In genomic region chr16:5428932-5429331, GRCh38 we compare ENCODE assay signal across 20 cellular contexts.
A peak's percentile ranks its signal among the peaks of the same experiment; 100 is the strongest.
DNase-seq lines count a peak whose midpoint lies in the region; ATAC-seq and TF ChIP-seq lines count a peak whose summit lies in the region.
"Had no signal": no experiment of that assay in that cellular context is flagged by ENCODE, and none has a peak within 500 bp of the region (broad histone marks: within the 10 kb centered on the region; RNA-seq: fewer than 3 reads in every experiment).

No MANE protein-coding gene starts in this region.

- no peak for ATAC-seq in activated T-cell treated with anti-CD3 and anti-CD28 coated beads, Interleukin-2, amount 50 U/mL, for 72 hours (replicated peaks in 1 of 2)
- no peak for ATAC-seq in HG02938 (IDR thresholded peaks at IDR 0.05; ENCODE audit: unreplicated experiment)
- ATAC-seq: activated T-cell treated with anti-CD3 and anti-CD28 coated beads, Interleukin-2, amount 50 U/mL, for 4 hours; gastroesophageal sphincter; natural killer cell treated with Interleukin-12 subunit alpha and Interleukin-12 subunit beta and Interleukin-15 and Interleukin-18, amount 100 ng/mL, for 72 hours; psoas muscle had no signal

- H3K79me1 ChIP-seq in H9 (ENCODE audit: insufficient read depth, low read depth, low read length, poor library complexity, severe bottlenecking): no peaks in the 10 kb centered on the region

- H3K27ac Mint-ChIP-seq in H9: peak overlapping the region in 2 of 3 experiments; percentile 60 to 77; a peak in 2 of 7 replicates
- no peak overlapping the region for H3K27ac Mint-ChIP-seq in glutamatergic neuron (ENCODE audit: unreplicated experiment)
- H3K27ac Mint-ChIP-seq in type B pancreatic cell: no peak overlapping the region
- H3K27ac Mint-ChIP-seq in activated T-cell treated with anti-CD3 and anti-CD28 coated beads, Interleukin-2, amount 50 U/mL, for 72 hours: no peak overlapping the region
- H3K27ac Mint-ChIP-seq: activated CD4-positive, alpha-beta memory T cell treated with anti-CD3 and anti-CD28 coated beads for 36 hours; activated naive CD8-positive, alpha-beta T cell treated with anti-CD3 and anti-CD28 coated beads for 36 hours; natural killer cell treated with Interleukin-12 subunit alpha and Interleukin-12 subunit beta and Interleukin-15 and Interleukin-18, amount 100 ng/mL, for 72 hours had no signal

- H3K18ac ChIP-seq in H9 (ENCODE audit: insufficient read length, low read depth, low read length): no peak overlapping the region

- no peak overlapping the region for H3K14ac ChIP-seq in H9 (ENCODE audit: insufficient read depth, low read length)

- no peaks in the 10 kb centered on the region for H3K23me2 ChIP-seq in H9 (ENCODE audit: insufficient read length, low read depth, low read length, poor library complexity, severe bottlenecking)

- no peak overlapping the region for H3K9ac ChIP-seq in H9 (ENCODE audit: extremely low read depth, insufficient read length, low read length)

- no peak overlapping the region for H2BK15ac ChIP-seq in H9 (ENCODE audit: low read depth, low read length)

- H3K27me3 Mint-ChIP-seq in H9 (ENCODE audit: low read depth) (no peaks in the 10 kb centered on the region; the same call in 1 of the 2 replicates), glutamatergic neuron (ENCODE audit: unreplicated experiment) (peaks cover 5% of the 10 kb centered on the region), type B pancreatic cell (peaks cover 13% of the 10 kb centered on the region)
- no peaks in the 10 kb centered on the region for H3K27me3 Mint-ChIP-seq in activated T-cell treated with anti-CD3 and anti-CD28 coated beads, Interleukin-2, amount 50 U/mL, for 72 hours (ENCODE audit: low read depth)
- H3K27me3 Mint-ChIP-seq: activated naive CD8-positive, alpha-beta T cell treated with anti-CD3 and anti-CD28 coated beads for 36 hours had no signal

- H2BK120ac ChIP-seq in H9 (ENCODE audit: low read depth, low read length, poor library complexity, severe bottlenecking): no peak overlapping the region

- H3K56ac ChIP-seq in H9 (ENCODE audit: insufficient read length, low read depth, low read length): no peak overlapping the region

- H3K4me3 Mint-ChIP-seq in H9 (no peak overlapping the region), glutamatergic neuron (ENCODE audit: unreplicated experiment) (no peak overlapping the region), type B pancreatic cell (no peak overlapping the region)
- no peak overlapping the region for H3K4me3 Mint-ChIP-seq in activated T-cell treated with anti-CD3 and anti-CD28 coated beads, Interleukin-2, amount 50 U/mL, for 72 hours
- H3K4me3 Mint-ChIP-seq: activated CD4-positive, alpha-beta memory T cell treated with anti-CD3 and anti-CD28 coated beads for 36 hours; activated naive CD8-positive, alpha-beta T cell treated with anti-CD3 and anti-CD28 coated beads for 36 hours; activated T-cell treated with anti-CD3 and anti-CD28 coated beads, Interleukin-2, amount 50 U/mL, for 4 hours; natural killer cell treated with Interleukin-12 subunit alpha and Interleukin-12 subunit beta and Interleukin-15 and Interleukin-18, amount 100 ng/mL, for 72 hours had no signal

- no peak overlapping the region for H2BK12ac ChIP-seq in H9 (ENCODE audit: insufficient read length, low read depth, low read length)

- H3K27ac ChIP-seq in H9 (ENCODE audit: insufficient read length, low read depth, low read length): no peak overlapping the region
- H3K27ac ChIP-seq: brain microvascular endothelial cell, epithelial cell of prostate, gastroesophageal sphincter, psoas muscle, spleen, thoracic aorta had no signal

- no CpG with 5 or more reads among the region's 7 CpGs for WGBS in H9 (ENCODE audit: extremely low coverage, insufficient read length, low lambda C conversion rate)

- no peaks in the 10 kb centered on the region for H4K20me1 ChIP-seq in H9 (ENCODE audit: control insufficient read depth, insufficient read depth, insufficient read length)

- H3K27me3 ChIP-seq in H9 (ENCODE audit: insufficient read depth, low read length): no peaks in the 10 kb centered on the region
- H3K27me3 ChIP-seq: brain microvascular endothelial cell had no signal

- H3K4me1 ChIP-seq in H9 (ENCODE audit: insufficient read depth, low read length): peaks cover 4% of the 10 kb centered on the region; the same call in 1 of the 2 replicates
- H3K4me1 ChIP-seq: gastroesophageal sphincter, psoas muscle, spleen had no signal

- no peak overlapping the region for H4K8ac ChIP-seq in H9 (replicated peaks; ENCODE audit: insufficient read length, low read depth, low read length)

- H4K5ac ChIP-seq in H9 (ENCODE audit: insufficient read length, low read depth, low read length): no peak overlapping the region

- peaks cover 37 to 51% of the 10 kb centered on the region in 2 experiments for H3K4me1 Mint-ChIP-seq in H9
- peaks cover 21% of the 10 kb centered on the region for H3K4me1 Mint-ChIP-seq in glutamatergic neuron (ENCODE audit: low read depth, unreplicated experiment)
- no peaks in the 10 kb centered on the region for H3K4me1 Mint-ChIP-seq in type B pancreatic cell (ENCODE audit: unreplicated experiment)
- no peaks in the 10 kb centered on the region for H3K4me1 Mint-ChIP-seq in activated T-cell treated with anti-CD3 and anti-CD28 coated beads, Interleukin-2, amount 50 U/mL, for 72 hours (ENCODE audit: low read depth)
- H3K4me1 Mint-ChIP-seq: activated naive CD8-positive, alpha-beta T cell treated with anti-CD3 and anti-CD28 coated beads for 36 hours had no signal

- no peak overlapping the region for H2AFZ ChIP-seq in H9 (ENCODE audit: low read length)

- no peak overlapping the region for H3K23ac ChIP-seq in H9 (ENCODE audit: insufficient read length, low read depth, low read length)

- no peak overlapping the region for H2AK5ac ChIP-seq in H9 (ENCODE audit: insufficient read length, low read length)

- H3T11ph ChIP-seq in H9 (ENCODE audit: low read length): no peak overlapping the region

- DNase-seq in H9 (peak; percentile 76), NCI-H82 treated with DMSO at 0.1 percent for 48 hours (lab: John Stamatoyannopoulos, UW; ENCODE audit: unreplicated experiment) (peak; percentile 20), glutamatergic neuron (peak; percentile 33), type B pancreatic cell (ENCODE audit: extremely low spot score, unreplicated experiment) (no peak), Ammon's horn (ENCODE audit: low spot score) (no peak)
- no peak for DNase-seq in activated T-cell treated with anti-CD3 and anti-CD28 coated beads, Interleukin-2, amount 50 U/mL, for 72 hours
- DNase-seq: activated CD4-positive, alpha-beta memory T cell treated with anti-CD3 and anti-CD28 coated beads for 36 hours; activated naive CD8-positive, alpha-beta T cell treated with anti-CD3 and anti-CD28 coated beads for 36 hours; activated T-cell treated with anti-CD3 and anti-CD28 coated beads, Interleukin-2, amount 50 U/mL, for 4 hours; brain microvascular endothelial cell; NCI-H1048; NCI-H2081 treated with DMSO at 0.1 percent for 48 hours; NCI-H524 treated with DMSO at 0.1 percent for 48 hours; psoas muscle; spleen had no signal

- no peak overlapping the region for H2BK5ac ChIP-seq in H9 (ENCODE audit: insufficient read length, low read length)

- H2BK20ac ChIP-seq in H9 (ENCODE audit: low read depth, low read length, poor library complexity, severe bottlenecking): no peak overlapping the region

- H3K9me3 Mint-ChIP-seq in H9 (no peaks in the 10 kb centered on the region), glutamatergic neuron (ENCODE audit: unreplicated experiment) (peaks cover 3% of the 10 kb centered on the region), type B pancreatic cell (no peaks in the 10 kb centered on the region)
- H3K9me3 Mint-ChIP-seq in activated T-cell treated with anti-CD3 and anti-CD28 coated beads, Interleukin-2, amount 50 U/mL, for 72 hours: no peaks in the 10 kb centered on the region
- H3K9me3 Mint-ChIP-seq: activated CD4-positive, alpha-beta memory T cell treated with anti-CD3 and anti-CD28 coated beads for 36 hours; activated naive CD8-positive, alpha-beta T cell treated with anti-CD3 and anti-CD28 coated beads for 36 hours; activated T-cell treated with anti-CD3 and anti-CD28 coated beads, Interleukin-2, amount 50 U/mL, for 4 hours; natural killer cell treated with Interleukin-12 subunit alpha and Interleukin-12 subunit beta and Interleukin-15 and Interleukin-18, amount 100 ng/mL, for 72 hours had no signal

- no peak overlapping the region for H3K4ac ChIP-seq in H9 (ENCODE audit: low read depth, low read length)

- TF ChIP-seq CTCF in H9 (conservative IDR thresholded peaks at IDR 0.05) (peak; percentile 80), glutamatergic neuron (IDR thresholded peaks at IDR 0.05; ENCODE audit: partially characterized antibody, unreplicated experiment) (no peak), type B pancreatic cell (conservative IDR thresholded peaks at IDR 0.05) (peak; percentile 61)

- no peaks in the 10 kb centered on the region for H3K9me3 ChIP-seq in H9 (ENCODE audit: control insufficient read depth, low read depth, low read length)
- H3K9me3 ChIP-seq: gastroesophageal sphincter, psoas muscle, spleen, thoracic aorta had no signal

- H4K91ac ChIP-seq in H9 (ENCODE audit: insufficient read length, low read depth, low read length): no peak overlapping the region

- no peaks in the 10 kb centered on the region for H3K79me2 ChIP-seq in H9 (ENCODE audit: insufficient read depth, low read length)

- H3K4me2 ChIP-seq in H9 (ENCODE audit: insufficient read depth, insufficient read length, low read length): no peak overlapping the region

- H3K36me3 Mint-ChIP-seq in H9 (ENCODE audit: insufficient read depth in 1 of 3, low read depth in 3 of 3) (no peaks in the 10 kb centered on the region), glutamatergic neuron (ENCODE audit: unreplicated experiment) (no peaks in the 10 kb centered on the region), type B pancreatic cell (no peaks in the 10 kb centered on the region)
- H3K36me3 Mint-ChIP-seq in activated T-cell treated with anti-CD3 and anti-CD28 coated beads, Interleukin-2, amount 50 U/mL, for 72 hours (ENCODE audit: insufficient read depth in 2 of 2): no peaks in the 10 kb centered on the region
- H3K36me3 Mint-ChIP-seq: activated CD4-positive, alpha-beta memory T cell treated with anti-CD3 and anti-CD28 coated beads for 36 hours; activated naive CD8-positive, alpha-beta T cell treated with anti-CD3 and anti-CD28 coated beads for 36 hours; natural killer cell treated with Interleukin-12 subunit alpha and Interleukin-12 subunit beta and Interleukin-15 and Interleukin-18, amount 100 ng/mL, for 72 hours had no signal

Comparison
In these comparisons a context has a peak if more than half of its experiments do, and no peak if none do; other contexts are left out.
1. DNase-seq: peak in H9 (single experiment), NCI-H82 treated with DMSO at 0.1 percent for 48 hours (single experiment) and glutamatergic neuron (single experiment); none in type B pancreatic cell (single experiment), activated T-cell treated with anti-CD3 and anti-CD28 coated beads, Interleukin-2, amount 50 U/mL, for 72 hours (0 of 2) and Ammon's horn (single experiment).
2. H3K27ac Mint-ChIP-seq: peak in H9 (2 of 3); none in glutamatergic neuron (single experiment), type B pancreatic cell (single experiment) and activated T-cell treated with anti-CD3 and anti-CD28 coated beads, Interleukin-2, amount 50 U/mL, for 72 hours (single experiment).